ENCODE assay signal across 18 cellular contexts in genomic region chr3:52480768-52481715, GRCh38. TPM values are rescaled to one million over a fixed set of nuclear protein-coding genes. Genes with fewer than 3 reads are reported as not detected.
DNase-seq lines count a peak whose midpoint lies in the region; ATAC-seq and TF ChIP-seq lines count a peak whose summit lies in the region.
"Had no signal": no experiment of that assay in that cellular context is flagged by ENCODE, and none has a peak within 500 bp of the region (broad histone marks: within the 10 kb centered on the region; RNA-seq: fewer than 3 reads in every experiment).

No MANE protein-coding gene starts in this region.

- H3K4me3 ChIP-seq in IMR-90 (ENCODE audit: insufficient read depth, low read depth, low read length) (no peak overlapping the region), tibial artery (no peak overlapping the region), gastrocnemius medialis (no peak overlapping the region)

- H4K20me1 ChIP-seq in IMR-90 (ENCODE audit: insufficient read depth, low read length) = peaks cover 35% of the 10 kb centered on the region

- ATAC-seq in IMR-90 (ENCODE audit: low read depth) (no peak), HG02870 (IDR thresholded peaks at IDR 0.05; ENCODE audit: unreplicated experiment) (no peak), gastrocnemius medialis (no peak)

- no peak for TF ChIP-seq RAD21 in IMR-90 (IDR thresholded peaks at IDR 0.05; ENCODE audit: low read length)

- no peak overlapping the region for H3K4ac ChIP-seq in IMR-90 (ENCODE audit: low read depth, low read length)

- no peak for TF ChIP-seq POLR2A in IMR-90 (IDR thresholded peaks at IDR 0.05; ENCODE audit: low read depth, low read length)
- no peak for TF ChIP-seq POLR2A in gastrocnemius medialis (IDR thresholded peaks at IDR 0.05)

- TF ChIP-seq CTCF in IMR-90 (conservative IDR thresholded peaks at IDR 0.05; ENCODE audit: low read depth, low read length) (no peak), tibial artery (IDR thresholded peaks at IDR 0.05) (no peak), gastrocnemius medialis (IDR thresholded peaks at IDR 0.05 in 4 of 5, conservative IDR thresholded peaks at IDR 0.05 in 1 of 5) (no peak)

- CTCF ChIA-PET in IMR-90 (lab: Yijun Ruan, JAX) = interaction anchor here (1.1 kb wide), 1 partner anchor 10 kb away, joined by 3 read pairs; no protein-coding TSS in a partner anchor

- no peak overlapping the region for H2BK15ac ChIP-seq in IMR-90 (ENCODE audit: low read depth, low read length)

- H4K5ac ChIP-seq in IMR-90 (ENCODE audit: low read depth, low read length) = no peak overlapping the region

- H3K56ac ChIP-seq in IMR-90 (ENCODE audit: extremely low read depth, insufficient read depth, low read length) = no peak overlapping the region

- in situ Hi-C loops in IMR-90 (cut with MboI; ENCODE audit: low sequenced_read_pairs) (no loop called here), gastrocnemius medialis (cut with MboI; ENCODE audit: low sequenced_read_pairs in 4 of 4) (no loop called here)

- H3K14ac ChIP-seq in IMR-90 (replicated peaks; ENCODE audit: low read depth, low read length) = no peak overlapping the region

- WGBS in IMR-90 (ENCODE audit: extremely low coverage in 2 of 2, insufficient read length in 1 of 2), 2 experiments = 76% methylated on average over 12 of the region's 27 CpGs; no CpG with 5 or more reads in 1 of the 2 experiments

- BruUV-seq in IMR-90 (replicated peaks; lab: Mats Ljungman, UMichigan) = TSS peak; percentile 47

- H2AFZ ChIP-seq in IMR-90 (replicated peaks; ENCODE audit: low read length, poor library complexity) = no peak overlapping the region

- H3K9me3 ChIP-seq in IMR-90 (ENCODE audit: control insufficient read depth, insufficient read depth, low read length) = no peaks in the 10 kb centered on the region
- H3K9me3 ChIP-seq in tibial artery = no peaks in the 10 kb centered on the region
- H3K9me3 ChIP-seq in gastrocnemius medialis = no peaks in the 10 kb centered on the region

- DNase-seq in D341Med (ENCODE audit: low spot score) (peak; percentile 84), IMR-90 (no peak), posterior cingulate gyrus (peak in 8 of 10 donors; percentile 54 to 95 (median 67)), tibial artery (no peak), HuH-7 (ENCODE audit: low spot score) (no peak), gastrocnemius medialis (no peak)
- DNase-seq: activated CD4-positive, alpha-beta T cell treated with anti-CD3 and anti-CD28 coated beads for 48 hours; activated CD8-positive, alpha-beta memory T cell treated with anti-CD3 and anti-CD28 coated beads, Interleukin-2, amount 50 U/mL, for 48 hours; activated gamma-delta T cell treated with Interleukin-2 at 50 U/mL for 16 hours; Calu3; cortex of kidney; GF-D8; NCI-H1092 treated with DMSO at 0.1 percent for 48 hours; stimulated activated CD4-positive, alpha-beta T cell treated with anti-CD3 and anti-CD28 coated beads, Interleukin-2, amount 100 ng/mL, for 24 hours had no signal

- H3K27me3 ChIP-seq in IMR-90 (ENCODE audit: control insufficient read depth, insufficient read depth, low read length) (no peaks in the 10 kb centered on the region), tibial artery (no peaks in the 10 kb centered on the region), gastrocnemius medialis (no peaks in the 10 kb centered on the region)

- H3K4me1 ChIP-seq in IMR-90 (ENCODE audit: control insufficient read depth, insufficient read depth, low read length) (peaks cover 13% of the 10 kb centered on the region; the same call in 1 of the 2 replicates), tibial artery (peaks cover 0 to 5% (median 0%) of the 10 kb centered on the region in 4 donors), gastrocnemius medialis (peaks cover 21 to 22% of the 10 kb centered on the region in 2 donors)

- H4K91ac ChIP-seq in IMR-90 (ENCODE audit: insufficient read depth, low read depth, low read length) = no peak overlapping the region

- H3K36me3 ChIP-seq in IMR-90 (ENCODE audit: control insufficient read depth, insufficient read depth, low read length) (peaks cover 80% of the 10 kb centered on the region), tibial artery (peaks cover 81 to 100% (median 95%) of the 10 kb centered on the region in 3 donors), gastrocnemius medialis (peaks cover 0 to 70% of the 10 kb centered on the region in 2 donors)

- no peak overlapping the region for H2BK5ac ChIP-seq in IMR-90 (ENCODE audit: low read depth, low read length, poor library complexity, severe bottlenecking)

- H3K4me2 ChIP-seq in IMR-90 (ENCODE audit: low read depth, low read length) = no peak overlapping the region

- H2AK5ac ChIP-seq in IMR-90 (ENCODE audit: low read depth, low read length) = no peak overlapping the region

- dilution Hi-C loops in IMR-90 (cut with HindIII; ENCODE audit: low sequenced_read_pairs, unreplicated experiment) = no loop called here

- no peak overlapping the region for H2BK20ac ChIP-seq in IMR-90 (ENCODE audit: low read depth, low read length)

- H4K8ac ChIP-seq in IMR-90 (ENCODE audit: low read depth in 2 of 2, low read length in 2 of 2) = no peak overlapping the region

- no peak overlapping the region for H3K18ac ChIP-seq in IMR-90 (ENCODE audit: low read depth, low read length)

- H3K27ac ChIP-seq in IMR-90 (ENCODE audit: insufficient read depth, low read length) (no peak overlapping the region), cingulate gyrus (ENCODE audit: low read depth, low read length) (peak overlapping the region; percentile 88), tibial artery (no peak overlapping the region), gastrocnemius medialis (no peak overlapping the region)

- POLR2A ChIA-PET in IMR-90 (lab: Charles Lee; ENCODE audit: unreplicated experiment) = no interaction called here

- H2BK120ac ChIP-seq in IMR-90 (ENCODE audit: low read depth, low read length) = no peak overlapping the region

- H3K79me1 ChIP-seq in IMR-90 (ENCODE audit: low read depth in 1 of 2, low read length in 2 of 2) = peaks cover 7 to 41% of the 10 kb centered on the region in 2 experiments; a peak in 3 of 4 replicates

- intact Hi-C loops in IMR-90 (cut with micrococcal nuclease) = no loop called here
- intact Hi-C loops in posterior cingulate gyrus (cut with DNase I) = no loop called here
- intact Hi-C loops in tibial artery (cut with DNase I; ENCODE audit: low total_unique reads) = no loop called here
- intact Hi-C loops in gastrocnemius medialis (cut with DNase I; ENCODE audit: low total_unique reads) = no loop called here

- H3K23ac ChIP-seq in IMR-90 (ENCODE audit: low read depth, low read length) = no peak overlapping the region

- no peak overlapping the region for H3K9ac ChIP-seq in IMR-90 (ENCODE audit: low read depth, low read length)

- H3K9me1 ChIP-seq in IMR-90 (ENCODE audit: insufficient read depth, low read length) = peaks cover 22% of the 10 kb centered on the region; the same call in 1 of the 2 replicates

- peak overlapping the region; percentile 50 for H2AK9ac ChIP-seq in IMR-90 (replicated peaks; ENCODE audit: low read depth, low read length, poor library complexity)

TF ChIP-seq in IMR-90, 13 proteins besides CTCF, POLR2A, EP300 and RAD21 (continues in another document):
- TF ChIP-seq RCOR1 (IDR thresholded peaks at IDR 0.05; ENCODE audit: insufficient replicate concordance, low read length) (no peak), BHLHE40 (IDR thresholded peaks at IDR 0.05; ENCODE audit: low read depth, low read length) (no peak), CEBPB (IDR thresholded peaks at IDR 0.05; ENCODE audit: low read depth, low read length) (no peak), RFX5 (IDR thresholded peaks at IDR 0.05; ENCODE audit: low read depth, low read length) (no peak)
- TF ChIP-seq, protein P1, sequence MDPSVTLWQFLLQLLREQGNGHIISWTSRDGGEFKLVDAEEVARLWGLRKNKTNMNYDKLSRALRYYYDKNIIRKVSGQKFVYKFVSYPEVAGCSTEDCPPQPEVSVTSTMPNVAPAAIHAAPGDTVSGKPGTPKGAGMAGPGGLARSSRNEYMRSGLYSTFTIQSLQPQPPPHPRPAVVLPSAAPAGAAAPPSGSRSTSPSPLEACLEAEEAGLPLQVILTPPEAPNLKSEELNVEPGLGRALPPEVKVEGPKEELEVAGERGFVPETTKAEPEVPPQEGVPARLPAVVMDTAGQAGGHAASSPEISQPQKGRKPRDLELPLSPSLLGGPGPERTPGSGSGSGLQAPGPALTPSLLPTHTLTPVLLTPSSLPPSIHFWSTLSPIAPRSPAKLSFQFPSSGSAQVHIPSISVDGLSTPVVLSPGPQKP (IDR thresholded peaks at IDR 0.05; ENCODE audit: borderline replicate concordance, low read depth, low read length) = no peak

RNA-seq across cellular contexts. Expression of gene STAB1, which starts 14.1 kb away (rescaled TPM):
- total RNA-seq in IMR-90 (2012; rRNA removed) (not detected in 2 replicates), gastrocnemius medialis (10 to 100 TPM; 10.3 to 27.2 (median 23.3) TPM)
- polyA plus RNA-seq in IMR-90 (2012; rRNA removed) = 0.04 TPM in 1 of 2 replicates, not detected in the other
- 0.04 TPM in 1 of 2 replicates, not detected in the other for polyA plus RNA-seq in IMR-90 (2012; cell fraction: cytosol; rRNA removed)
- 0.24 and 0.60 TPM in 2 replicates for polyA plus RNA-seq in IMR-90 (2012; cell fraction: nucleus; rRNA removed; ENCODE audit: low replicate concordance)
- total RNA-seq: osteocyte had no signal

RNA-seq across cellular contexts. Expression of gene NISCH, which starts 25.6 kb away (rescaled TPM):
- total RNA-seq in IMR-90 (2012; rRNA removed) (34.2 and 36.9 TPM in 2 replicates), gastrocnemius medialis (10 to 100 TPM; 19.2 to 38.3 (median 25.0) TPM)
- polyA plus RNA-seq in IMR-90 (2012; rRNA removed) = 86.0 and 92.2 TPM in 2 replicates
- polyA plus RNA-seq in IMR-90 (2012; cell fraction: cytosol; rRNA removed) = 37.7 and 53.7 TPM in 2 replicates
- 524 and 765 TPM in 2 replicates for polyA plus RNA-seq in IMR-90 (2012; cell fraction: nucleus; rRNA removed; ENCODE audit: low replicate concordance)

RNA-seq across cellular contexts. Expression of gene TNNC1, which starts 27.2 kb away (rescaled TPM):
- 1.1 and 1.3 TPM in 2 replicates for total RNA-seq in IMR-90 (2012; rRNA removed)
- 4.0 and 4.6 TPM in 2 replicates for polyA plus RNA-seq in IMR-90 (2012; rRNA removed)
- polyA plus RNA-seq in IMR-90 (2012; cell fraction: cytosol; rRNA removed) = 1.8 and 2.3 TPM in 2 replicates
- polyA plus RNA-seq in IMR-90 (2012; cell fraction: nucleus; rRNA removed; ENCODE audit: low replicate concordance) = 3.4 and 6.2 TPM in 2 replicates
- over 10,000 TPM in 1 of 4 donors, 1,000 to 10,000 TPM in 3; 5,017 to 11,453 (median 7,253) TPM for total RNA-seq in gastrocnemius medialis
- total RNA-seq: osteocyte had no signal

RNA-seq across cellular contexts. Expression of gene SEMA3G, which starts 36.1 kb away (rescaled TPM):
- total RNA-seq in IMR-90 (2012; rRNA removed) = not detected in 2 replicates
- polyA plus RNA-seq in IMR-90 (2012; rRNA removed) = 0.04 and 0.07 TPM in 2 replicates
- polyA plus RNA-seq in IMR-90 (2012; cell fraction: cytosol; rRNA removed) = 0.01 and 0.07 TPM in 2 replicates
- 0.01 and 0.03 TPM in 2 replicates for polyA plus RNA-seq in IMR-90 (2012; cell fraction: nucleus; rRNA removed; ENCODE audit: low replicate concordance)
- 10 to 100 TPM in 3 of 4 donors, 1 to 10 TPM in 1; 3.8 to 20.3 (median 13.1) TPM for total RNA-seq in gastrocnemius medialis
- total RNA-seq: LHCN-M2, osteocyte had no signal

RNA-seq across cellular contexts. Expression of gene NT5DC2, which starts 52.6 kb away (rescaled TPM):
- total RNA-seq in IMR-90 (2012; rRNA removed) (161 and 173 TPM in 2 replicates), gastrocnemius medialis (10 to 100 TPM in 1 of 4 donors, 1 to 10 TPM in 3; 4.4 to 14.7 (median 8.1) TPM)
- polyA plus RNA-seq in IMR-90 (2012; rRNA removed) = 200 and 228 TPM in 2 replicates
- polyA plus RNA-seq in IMR-90 (2012; cell fraction: cytosol; rRNA removed) = 168 and 316 TPM in 2 replicates
- 247 and 500 TPM in 2 replicates for polyA plus RNA-seq in IMR-90 (2012; cell fraction: nucleus; rRNA removed; ENCODE audit: low replicate concordance)

Comparison
In these comparisons a context has a peak if more than half of its experiments do, and no peak if none do; other contexts are left out.
1. DNase-seq: peak in D341Med (single experiment) and posterior cingulate gyrus (8 of 10); none in IMR-90 (single experiment), tibial artery (0 of 2), HuH-7 (single experiment) and gastrocnemius medialis (0 of 2).
2. RNA of gene STAB1, which starts 14.1 kb away (total RNA-seq): 10.3 to 27.2 TPM in gastrocnemius medialis; not detected in IMR-90; every median in the first group is over 10 times any median in the second.
3. RNA of gene TNNC1, which starts 27.2 kb away (total RNA-seq): 5,017 to 11,453 TPM in gastrocnemius medialis; 1.1 to 1.3 TPM in IMR-90; every median in the first group is over 1,000 times any median in the second.